ENCODE assay signal across 1 cellular context in genomic region chr3:65633018-65633417, GRCh38.
TF ChIP-seq lines count a peak whose summit lies in the region.

No MANE protein-coding gene starts in this region.

TF ChIP-seq in GM23338, 12 proteins besides CTCF, POLR2A, EP300 and RAD21 (continued from another document):
- no peak for TF ChIP-seq ETS1 (IDR thresholded peaks at IDR 0.05)
- TF ChIP-seq NANOG (IDR thresholded peaks at IDR 0.05; ENCODE audit: borderline replicate concordance) = no peak
